Comparison of ENCODE assay signal across 1 cellular context in genomic region chr1:168285419-168285790, GRCh38.
TF ChIP-seq lines count a peak whose summit lies in the region.

No MANE protein-coding gene starts in this region.

TF ChIP-seq in K562, 482 proteins besides CTCF, POLR2A, EP300 and RAD21:
- TF ChIP-seq SMARCA4 (IDR thresholded peaks at IDR 0.05) (0 out of 2 replicates have a peak, but pooled peaks have one; percentile 14), ARID4B (CRISPR knock-in tag; IDR thresholded peaks at IDR 0.05) (0 out of 2 replicates have a peak, but pooled peaks have one; percentile 33), E2F3 (CRISPR knock-in tag; IDR thresholded peaks at IDR 0.05) (no peak)
- TF ChIP-seq, protein P1, sequence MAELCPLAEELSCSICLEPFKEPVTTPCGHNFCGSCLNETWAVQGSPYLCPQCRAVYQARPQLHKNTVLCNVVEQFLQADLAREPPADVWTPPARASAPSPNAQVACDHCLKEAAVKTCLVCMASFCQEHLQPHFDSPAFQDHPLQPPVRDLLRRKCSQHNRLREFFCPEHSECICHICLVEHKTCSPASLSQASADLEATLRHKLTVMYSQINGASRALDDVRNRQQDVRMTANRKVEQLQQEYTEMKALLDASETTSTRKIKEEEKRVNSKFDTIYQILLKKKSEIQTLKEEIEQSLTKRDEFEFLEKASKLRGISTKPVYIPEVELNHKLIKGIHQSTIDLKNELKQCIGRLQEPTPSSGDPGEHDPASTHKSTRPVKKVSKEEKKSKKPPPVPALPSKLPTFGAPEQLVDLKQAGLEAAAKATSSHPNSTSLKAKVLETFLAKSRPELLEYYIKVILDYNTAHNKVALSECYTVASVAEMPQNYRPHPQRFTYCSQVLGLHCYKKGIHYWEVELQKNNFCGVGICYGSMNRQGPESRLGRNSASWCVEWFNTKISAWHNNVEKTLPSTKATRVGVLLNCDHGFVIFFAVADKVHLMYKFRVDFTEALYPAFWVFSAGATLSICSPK (IDR thresholded peaks at IDR 0.05; ENCODE audit: borderline replicate concordance), result peak; percentile 99
TF ChIP-seq in K562: peak in this region for 3.
